In the genomic region with DNA sequence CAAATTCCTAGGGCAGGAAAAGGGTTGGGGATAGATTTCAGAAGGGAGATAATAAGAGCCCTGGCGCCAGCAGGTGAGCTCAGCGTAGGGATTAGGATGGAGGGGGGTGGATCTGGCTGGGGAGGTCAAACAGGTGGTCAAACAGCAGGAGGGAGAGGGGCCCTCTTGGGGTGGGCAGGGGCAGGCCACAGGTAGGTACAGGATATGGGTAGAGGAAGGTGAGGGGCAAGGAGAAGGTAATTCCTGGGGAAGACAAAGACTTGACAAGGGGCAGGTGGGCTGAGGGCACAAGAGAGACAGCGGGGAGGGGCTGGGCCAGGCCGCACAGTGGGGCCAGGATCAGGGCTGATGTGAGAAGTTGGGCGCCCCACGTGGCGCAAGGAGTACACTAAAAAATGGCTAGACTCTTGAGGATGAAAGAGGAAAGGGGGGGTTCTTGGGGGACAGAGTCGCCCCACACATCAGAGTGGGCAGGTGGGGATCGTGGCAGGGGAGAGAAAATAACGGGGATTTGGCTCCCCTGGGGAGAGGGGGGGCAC, we compare ENCODE assay signal across 8 cellular contexts. TPM values are rescaled to one million over a fixed set of nuclear protein-coding genes. Genes with fewer than 3 reads are reported as not detected.
DNase-seq lines count a peak whose midpoint lies in the region; ATAC-seq and TF ChIP-seq lines count a peak whose summit lies in the region.

No MANE protein-coding gene starts in this region.

- H3K4me3 Mint-ChIP-seq in activated CD4-positive, alpha-beta memory T cell treated with anti-CD3 and anti-CD28 coated beads, Interleukin-2, amount 10 ng/mL, durations not matched to agents 7 days and 5 days, result peak overlapping the region; percentile 92
- H3K4me3 Mint-ChIP-seq in endodermal cell, result peak overlapping the region; percentile 91

- H3K9me3 ChIP-seq in endodermal cell (ENCODE audit: control insufficient read depth, low read length), result no peaks in the 10 kb centered on the region
- no peaks in the 10 kb centered on the region for H3K9me3 ChIP-seq in transverse colon

- H3K36me3 ChIP-seq in endodermal cell (ENCODE audit: control insufficient read depth, insufficient read depth, low read length) (peaks cover 26% of the 10 kb centered on the region), transverse colon (peaks cover 0 to 5% (median 1%) of the 10 kb centered on the region in 4 donors)

- H3K27ac ChIP-seq in endodermal cell (ENCODE audit: low read depth, low read length), result peak overlapping the region; percentile 73
- H3K27ac ChIP-seq in transverse colon, result peak overlapping the region; percentile 88 to 96 (median 90)

- in situ Hi-C loops in transverse colon (cut with MboI; ENCODE audit: low pct_ligation_motif_present in 1 of 4, low pct_unique_long_range_greater_than_20kb in 1 of 4, low sequenced_read_pairs in 3 of 4), result no loop called here

- intact Hi-C loops in transverse colon (cut with DNase I; ENCODE audit: low total_unique reads), result loop anchor here (10.0 kb wide), 1 partner anchor 60 kb away; a partner anchor contains a TSS

- H3K36me3 Mint-ChIP-seq in activated CD4-positive, alpha-beta memory T cell treated with anti-CD3 and anti-CD28 coated beads, Interleukin-2, amount 10 ng/mL, durations not matched to agents 7 days and 5 days (ENCODE audit: low read depth), result peaks cover 58% of the 10 kb centered on the region
- peaks cover 22% of the 10 kb centered on the region for H3K36me3 Mint-ChIP-seq in endodermal cell (ENCODE audit: low read depth)

- H3K4me1 ChIP-seq in endodermal cell (ENCODE audit: control insufficient read depth, insufficient read depth, low read length) (no peaks in the 10 kb centered on the region), transverse colon (peaks cover 26 to 42% (median 35%) of the 10 kb centered on the region in 4 donors)

- H3K9ac ChIP-seq in endodermal cell (ENCODE audit: extremely low read depth, low read length, poor library complexity, severe bottlenecking), result peak overlapping the region; percentile 87

- no peaks in the 10 kb centered on the region for H3K27me3 Mint-ChIP-seq in activated CD4-positive, alpha-beta memory T cell treated with anti-CD3 and anti-CD28 coated beads, Interleukin-2, amount 10 ng/mL, durations not matched to agents 7 days and 5 days
- peaks cover 19% of the 10 kb centered on the region for H3K27me3 Mint-ChIP-seq in endodermal cell (ENCODE audit: insufficient read depth)

- peak; percentile 2 to 79 (median 78) for DNase-seq in NCI-H1417 (lab: John Stamatoyannopoulos, UW)
- no peak for DNase-seq in NCI-H1417 treated with DMSO at 0.1 percent for 48 hours (lab: John Stamatoyannopoulos, UW)
- peak; percentile 57 for DNase-seq in NCI-H1105 (lab: John Stamatoyannopoulos, UW)
- DNase-seq in activated CD4-positive, alpha-beta memory T cell treated with anti-CD3 and anti-CD28 coated beads, Interleukin-2, amount 10 ng/mL, durations not matched to agents 7 days and 5 days, result peak; percentile 67
- DNase-seq in endodermal cell, result peak; percentile 86
- DNase-seq in myocyte (ENCODE audit: low read depth), result peak; percentile 62
- DNase-seq in transverse colon, result peak; percentile 55

- ATAC-seq in GM18858 (IDR thresholded peaks at IDR 0.05; ENCODE audit: unreplicated experiment), result no peak

- TF ChIP-seq EP300 in transverse colon (IDR thresholded peaks at IDR 0.05; ENCODE audit: low read depth), result no peak

- H3K27me3 ChIP-seq in endodermal cell (ENCODE audit: control insufficient read depth, insufficient read depth, low read length, poor library complexity, severe bottlenecking) (peaks cover 16% of the 10 kb centered on the region), transverse colon (no peaks in the 10 kb centered on the region)

- H3K9me3 Mint-ChIP-seq in activated CD4-positive, alpha-beta memory T cell treated with anti-CD3 and anti-CD28 coated beads, Interleukin-2, amount 10 ng/mL, durations not matched to agents 7 days and 5 days, result no peaks in the 10 kb centered on the region
- H3K9me3 Mint-ChIP-seq in endodermal cell, result no peaks in the 10 kb centered on the region

- peak overlapping the region; percentile 91 for H3K4me3 ChIP-seq in endodermal cell (ENCODE audit: low read length)
- H3K4me3 ChIP-seq in transverse colon, result peak overlapping the region; percentile 56 to 97 (median 78)

- no peak for TF ChIP-seq POLR2A in transverse colon (IDR thresholded peaks at IDR 0.05)

- peaks cover 36% of the 10 kb centered on the region for H3K4me1 Mint-ChIP-seq in activated CD4-positive, alpha-beta memory T cell treated with anti-CD3 and anti-CD28 coated beads, Interleukin-2, amount 10 ng/mL, durations not matched to agents 7 days and 5 days
- H3K4me1 Mint-ChIP-seq in endodermal cell, result peaks cover 23% of the 10 kb centered on the region

- no peak for TF ChIP-seq CTCF in endodermal cell (conservative IDR thresholded peaks at IDR 0.05)
- peak in 1 of 5 experiments; percentile 15 for TF ChIP-seq CTCF in transverse colon (IDR thresholded peaks at IDR 0.05)

- POLR2A ChIA-PET in activated CD4-positive, alpha-beta memory T cell treated with anti-CD3 and anti-CD28 coated beads, Interleukin-2, amount 10 ng/mL, durations not matched to agents 7 days and 5 days (lab: Charles Lee), result interaction anchor here (1.0 to 9.8 kb wide), 4 partner anchors 10 to 162 kb away, joined by 3 to 141 read pairs (median 4); a partner anchor contains a TSS

- CTCF ChIA-PET in activated CD4-positive, alpha-beta memory T cell treated with anti-CD3 and anti-CD28 coated beads, Interleukin-2, amount 10 ng/mL, durations not matched to agents 7 days and 5 days (lab: Charles Lee), result interaction anchor here (0.6 to 8.9 kb wide), 4 partner anchors 12 to 160 kb away, joined by 3 to 73 read pairs (median 6); a partner anchor contains a TSS

- WGBS in endodermal cell (ENCODE audit: insufficient coverage in 1 of 2, insufficient read length in 1 of 2), 2 experiments, result 10 to 40% methylated on average over 4 to 10 of the region's 10 CpGs
- WGBS in transverse colon (ENCODE audit: low coverage in 1 of 2), 2 donors, result 8 to 16% methylated on average over 7 to 10 of the region's 10 CpGs

- peak overlapping the region; percentile 97 for H3K27ac Mint-ChIP-seq in activated CD4-positive, alpha-beta memory T cell treated with anti-CD3 and anti-CD28 coated beads, Interleukin-2, amount 10 ng/mL, durations not matched to agents 7 days and 5 days
- peak overlapping the region; percentile 97 for H3K27ac Mint-ChIP-seq in endodermal cell

RNA-seq across cellular contexts. Expression of a gene that starts 0.7 kb away (rescaled TPM):
- total RNA-seq in activated CD4-positive, alpha-beta memory T cell treated with anti-CD3 and anti-CD28 coated beads, Interleukin-2, amount 10 ng/mL, durations not matched to agents 7 days and 5 days, result 10 to 100 TPM; 45.5 TPM
- total RNA-seq in endodermal cell (10 to 100 TPM; 45.2 to 47.7 TPM), myocyte (13.9 and 22.1 TPM in 2 replicates), transverse colon (10 to 100 TPM; 12.7 to 53.1 (median 27.9) TPM)
- 29.4 TPM for polyA plus RNA-seq in endodermal cell (2013, experiment 1 of 2)
- polyA plus RNA-seq in endodermal cell (2013, experiment 2 of 2), result 27.3 TPM
- polyA plus RNA-seq in myocyte (2012), result 19.5 TPM

RNA-seq across cellular contexts. Expression of a gene that starts 3.7 kb away (rescaled TPM):
- total RNA-seq in activated CD4-positive, alpha-beta memory T cell treated with anti-CD3 and anti-CD28 coated beads, Interleukin-2, amount 10 ng/mL, durations not matched to agents 7 days and 5 days, result 10 to 100 TPM; 85.4 to 89.4 TPM
- total RNA-seq in endodermal cell (1 to 10 TPM; 3.5 to 4.6 TPM), myocyte (10.2 and 16.5 TPM in 2 replicates), transverse colon (10 to 100 TPM in 1 of 4 donors, 1 to 10 TPM in 3; 4.9 to 11.4 (median 7.1) TPM)
- polyA plus RNA-seq in endodermal cell (2013, experiment 1 of 2), result 20.0 TPM
- polyA plus RNA-seq in endodermal cell (2013, experiment 2 of 2), result 18.2 TPM
- 11.9 TPM for polyA plus RNA-seq in myocyte (2012)

RNA-seq across cellular contexts. Expression of a gene that starts 21.4 kb away (rescaled TPM):
- 10 to 100 TPM; 38.1 to 39.2 TPM for total RNA-seq in activated CD4-positive, alpha-beta memory T cell treated with anti-CD3 and anti-CD28 coated beads, Interleukin-2, amount 10 ng/mL, durations not matched to agents 7 days and 5 days
- total RNA-seq in endodermal cell (10 to 100 TPM; 37.9 to 44.8 TPM), myocyte (36.8 and 52.8 TPM in 2 replicates), transverse colon (100 to 1,000 TPM in 2 of 4 donors, 10 to 100 TPM in 2; 79.9 to 164 (median 100) TPM)
- polyA plus RNA-seq in endodermal cell (2013, experiment 1 of 2), result 30.8 TPM
- polyA plus RNA-seq in endodermal cell (2013, experiment 2 of 2), result 29.5 TPM
- 33.2 TPM for polyA plus RNA-seq in myocyte (2012)

RNA-seq across cellular contexts. Expression of a gene that starts 22.0 kb away (rescaled TPM):
- total RNA-seq in activated CD4-positive, alpha-beta memory T cell treated with anti-CD3 and anti-CD28 coated beads, Interleukin-2, amount 10 ng/mL, durations not matched to agents 7 days and 5 days, result not detected
- total RNA-seq in endodermal cell (100 to 1,000 TPM; 132 to 146 TPM), myocyte (1.6 TPM in 1 of 2 replicates, not detected in the other), transverse colon (100 to 1,000 TPM in 1 of 4 donors, 10 to 100 TPM in 3; 22.8 to 111 (median 63.1) TPM)
- polyA plus RNA-seq in endodermal cell (2013, experiment 1 of 2), result 4.8 TPM
- polyA plus RNA-seq in endodermal cell (2013, experiment 2 of 2), result 4.2 TPM
- polyA plus RNA-seq in myocyte (2012), result 1.6 TPM

RNA-seq across cellular contexts. Expression of a gene that starts 47.9 kb away (rescaled TPM):
- under 1 TPM; 0.63 to 0.68 TPM for total RNA-seq in activated CD4-positive, alpha-beta memory T cell treated with anti-CD3 and anti-CD28 coated beads, Interleukin-2, amount 10 ng/mL, durations not matched to agents 7 days and 5 days
- total RNA-seq in endodermal cell (1 to 10 TPM; 1.2 to 5.1 TPM), myocyte (0.21 and 1.1 TPM in 2 replicates), transverse colon (not detected)
- polyA plus RNA-seq in endodermal cell (2013, experiment 1 of 2), result 1.6 TPM
- 1.6 TPM for polyA plus RNA-seq in endodermal cell (2013, experiment 2 of 2)
- polyA plus RNA-seq in myocyte (2012), result 0.09 TPM
